ENCODE assay signal across 19 cellular contexts in genomic region chr19:31264379-31264778, GRCh38.
DNase-seq lines count a peak whose midpoint lies in the region; ATAC-seq and TF ChIP-seq lines count a peak whose summit lies in the region.
"Had no signal": no experiment of that assay in that cellular context is flagged by ENCODE, and none has a peak within 500 bp of the region (broad histone marks: within the 10 kb centered on the region; RNA-seq: fewer than 3 reads in every experiment).

No MANE protein-coding gene starts in this region.

- WGBS in upper lobe of left lung, 2 donors, result 68 to 76% methylated on average over 8 of the region's 8 CpGs

- no peaks in the 10 kb centered on the region for H3K27me3 ChIP-seq in upper lobe of left lung
- H3K27me3 ChIP-seq in A673 (replicated peaks; ENCODE audit: insufficient read depth, low read depth, low read length, poor library complexity), result no peaks in the 10 kb centered on the region

- no peak overlapping the region for H3K4me3 Mint-ChIP-seq in activated naive CD8-positive, alpha-beta T cell
- no peak overlapping the region for H3K4me3 Mint-ChIP-seq in activated naive CD8-positive, alpha-beta T cell treated with anti-CD3 and anti-CD28 coated beads, Interleukin-2, amount 50 U/mL, for 24 hours
- no peak overlapping the region for H3K4me3 Mint-ChIP-seq in nephron
- H3K4me3 Mint-ChIP-seq: CD14-positive monocyte, IgD-negative memory B cell had no signal

- TF ChIP-seq EP300 in upper lobe of left lung (IDR thresholded peaks at IDR 0.05), result no peak

- TF ChIP-seq CTCF in VCaP (conservative IDR thresholded peaks at IDR 0.05), result no peak
- no peak for TF ChIP-seq CTCF in nephron (IDR thresholded peaks at IDR 0.05; ENCODE audit: unreplicated experiment in 3 of 3)
- no peak for TF ChIP-seq CTCF in upper lobe of left lung (IDR thresholded peaks at IDR 0.05)
- no peak for TF ChIP-seq CTCF in A673 (conservative IDR thresholded peaks at IDR 0.05; ENCODE audit: low read depth, low read length)

- CTCF ChIA-PET in A673 (lab: Charles Lee), result no interaction called here

- H3K4me1 Mint-ChIP-seq in activated naive CD8-positive, alpha-beta T cell (ENCODE audit: low read depth), result no peaks in the 10 kb centered on the region
- no peaks in the 10 kb centered on the region for H3K4me1 Mint-ChIP-seq in activated naive CD8-positive, alpha-beta T cell treated with anti-CD3 and anti-CD28 coated beads, Interleukin-2, amount 50 U/mL, for 24 hours
- peaks cover 37% of the 10 kb centered on the region for H3K4me1 Mint-ChIP-seq in nephron
- H3K4me1 Mint-ChIP-seq: IgD-negative memory B cell had no signal

- H3K27ac ChIP-seq in VCaP (peak overlapping the region; percentile 43), upper lobe of left lung (no peak overlapping the region), A673 (ENCODE audit: low read depth, low read length, poor library complexity, severe bottlenecking) (no peak overlapping the region)

- H3K27ac Mint-ChIP-seq in activated naive CD8-positive, alpha-beta T cell, result peak overlapping the region; percentile 43
- H3K27ac Mint-ChIP-seq in activated naive CD8-positive, alpha-beta T cell treated with anti-CD3 and anti-CD28 coated beads, Interleukin-2, amount 50 U/mL, for 24 hours, result no peak overlapping the region
- H3K27ac Mint-ChIP-seq in nephron, result peak overlapping the region in 2 of 3 experiments; percentile 21 to 35
- H3K27ac Mint-ChIP-seq: IgD-negative memory B cell had no signal

- DNase-seq in activated naive CD8-positive, alpha-beta T cell treated with anti-CD3 and anti-CD28 coated beads, Interleukin-2, amount 50 U/mL, for 24 hours, result no peak
- DNase-seq in upper lobe of left lung (peak; percentile 8 to 40), A673 (ENCODE audit: low spot score) (no peak), NCI-H1694 (lab: John Stamatoyannopoulos, UW) (no peak)
- no peak for DNase-seq in activated CD4-positive, alpha-beta T cell treated with anti-CD3 and anti-CD28 coated beads for 48 hours
- DNase-seq: GDM1, GOT3, HCEC 1CT, NCI-H187, NCI-H446 treated with DMSO at 0.1 percent for 48 hours, NCI-H526 treated with DMSO at 0.1 percent for 48 hours, PC-3, RPMI8226, SIG-M5 had no signal

- intact Hi-C loops in A673 (cut with micrococcal nuclease; ENCODE audit: unreplicated experiment), result no loop called here

- H3K36me3 ChIP-seq in upper lobe of left lung (no peaks in the 10 kb centered on the region), A673 (ENCODE audit: insufficient read depth, low read length, poor library complexity, severe bottlenecking) (no peaks in the 10 kb centered on the region)

- POLR2A ChIA-PET in A673 (lab: Charles Lee; ENCODE audit: low non-redundant PET), result no interaction called here

- no TSS peak for BruUV-seq in A673 (replicated peaks; lab: Mats Ljungman, UMichigan)

- H3K9me3 ChIP-seq in upper lobe of left lung, result no peaks in the 10 kb centered on the region
- no peaks in the 10 kb centered on the region for H3K9me3 ChIP-seq in A673 (ENCODE audit: low read depth, low read length, poor library complexity, severe bottlenecking)

- H3K27me3 Mint-ChIP-seq in activated naive CD8-positive, alpha-beta T cell, result peaks cover 12% of the 10 kb centered on the region
- peaks cover 7% of the 10 kb centered on the region for H3K27me3 Mint-ChIP-seq in activated naive CD8-positive, alpha-beta T cell treated with anti-CD3 and anti-CD28 coated beads, Interleukin-2, amount 50 U/mL, for 24 hours
- H3K27me3 Mint-ChIP-seq in nephron (ENCODE audit: low read depth), result peaks cover 9% of the 10 kb centered on the region
- H3K27me3 Mint-ChIP-seq: IgD-negative memory B cell had no signal

- no peak for ATAC-seq in activated naive CD8-positive, alpha-beta T cell treated with anti-CD3 and anti-CD28 coated beads, Interleukin-2, amount 50 U/mL, for 24 hours
- no peak for ATAC-seq in upper lobe of left lung (ENCODE audit: low FRiP score in 2 of 2)
- ATAC-seq: PC-3 had no signal

- H3K36me3 Mint-ChIP-seq in activated naive CD8-positive, alpha-beta T cell, result no peaks in the 10 kb centered on the region
- H3K36me3 Mint-ChIP-seq in activated naive CD8-positive, alpha-beta T cell treated with anti-CD3 and anti-CD28 coated beads, Interleukin-2, amount 50 U/mL, for 24 hours (ENCODE audit: low read depth), result no peaks in the 10 kb centered on the region
- H3K36me3 Mint-ChIP-seq in nephron (ENCODE audit: low read depth), result no peaks in the 10 kb centered on the region
- H3K36me3 Mint-ChIP-seq: CD14-positive monocyte, IgD-negative memory B cell had no signal

- no peaks in the 10 kb centered on the region for H3K9me3 Mint-ChIP-seq in activated naive CD8-positive, alpha-beta T cell (ENCODE audit: low read depth)
- H3K9me3 Mint-ChIP-seq in activated naive CD8-positive, alpha-beta T cell treated with anti-CD3 and anti-CD28 coated beads, Interleukin-2, amount 50 U/mL, for 24 hours, result no peaks in the 10 kb centered on the region
- H3K9me3 Mint-ChIP-seq in nephron, result no peaks in the 10 kb centered on the region
- H3K9me3 Mint-ChIP-seq: IgD-negative memory B cell had no signal

- H3K4me3 ChIP-seq in upper lobe of left lung, result no peak overlapping the region
- no peak overlapping the region for H3K4me3 ChIP-seq in A673 (ENCODE audit: low read depth, low read length, poor library complexity, severe bottlenecking)

- H3K4me1 ChIP-seq in upper lobe of left lung (peaks cover 3 to 12% (median 9%) of the 10 kb centered on the region in 4 donors), A673 (ENCODE audit: insufficient read depth, low read length, poor library complexity, severe bottlenecking) (peaks cover 19% of the 10 kb centered on the region)

- no peak for TF ChIP-seq POLR2A in upper lobe of left lung (IDR thresholded peaks at IDR 0.05)

Comparison
In these comparisons a context has a peak if more than half of its experiments do, and no peak if none do; other contexts are left out.
1. DNase-seq: peak in upper lobe of left lung (2 of 2); none in activated naive CD8-positive, alpha-beta T cell treated with anti-CD3 and anti-CD28 coated beads, Interleukin-2, amount 50 U/mL, for 24 hours (single experiment), activated CD4-positive, alpha-beta T cell treated with anti-CD3 and anti-CD28 coated beads for 48 hours (single experiment), A673 (single experiment) and NCI-H1694 (single experiment).